In the genomic region with DNA sequence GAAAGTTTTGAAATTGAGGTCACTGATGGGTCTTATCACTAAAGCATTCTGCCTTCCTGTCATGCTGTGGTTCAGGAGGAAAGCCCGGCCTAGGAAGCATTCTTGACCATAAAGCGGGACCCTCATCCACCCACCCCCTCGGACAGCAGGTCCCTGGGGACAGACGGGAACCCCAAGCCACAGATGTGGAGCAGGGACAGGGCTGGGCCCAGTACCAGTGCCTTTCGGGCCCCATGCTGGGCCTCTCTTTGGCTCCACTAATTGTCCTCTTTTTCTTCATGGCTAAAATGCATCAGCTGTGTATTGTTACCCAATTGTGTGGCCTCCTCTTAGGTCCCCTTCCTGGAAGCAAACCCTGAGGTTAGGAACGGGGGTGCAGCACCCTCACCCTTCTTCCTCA, we compare ENCODE assay signal across 22 cellular contexts.
"Had no signal": no experiment of that assay in that cellular context is flagged by ENCODE, and none has a peak within 500 bp of the region (broad histone marks: within the 10 kb centered on the region; RNA-seq: fewer than 3 reads in every experiment).

No MANE protein-coding gene starts in this region.

- ATAC-seq: activated CD4-positive, CD25-positive, alpha-beta regulatory T cell treated with anti-CD3 and anti-CD28 coated beads, Interleukin-2, amount 50 U/mL, for 24 hours; activated T-helper 17 cell treated with anti-CD3 and anti-CD28 coated beads, Interleukin-2, amount 50 U/mL, for 72 hours; gastrocnemius medialis; left ventricle myocardium superior; natural killer cell; right lobe of liver had no signal

- H3K9me3 ChIP-seq: adrenal gland, esophagus squamous epithelium, gastrocnemius medialis, neutrophil, right lobe of liver, thyroid gland had no signal

- H3K4me3 ChIP-seq: adrenal gland, dorsolateral prefrontal cortex, esophagus squamous epithelium, gastrocnemius medialis, right lobe of liver, thyroid gland had no signal

- H3K4me1 ChIP-seq: adrenal gland, esophagus squamous epithelium, gastrocnemius medialis, right lobe of liver, thyroid gland had no signal

- DNase-seq: activated CD4-positive, alpha-beta memory T cell treated with anti-CD3 and anti-CD28 coated beads, Interleukin-2, amount 10 ng/mL, durations not matched to agents 7 days and 5 days; activated CD4-positive, alpha-beta T cell treated with anti-CD3 and anti-CD28 coated beads, Interleukin-2, amount 10 ng/mL, durations not matched to agents 24 days and 14 days; activated naive CD4-positive, alpha-beta T cell treated with Interleukin-2 at 50 U/mL for 16 hours; activated T-cell treated with anti-CD3 and anti-CD28 coated beads, Interleukin-2, amount 50 U/mL, for 1 hour; central memory CD4-positive, alpha-beta T cell; esophagus squamous epithelium; gastrocnemius medialis; hippocampal formation; left ventricle myocardium superior; mammary epithelial cell; midbrain; natural killer cell; substantia nigra; SW 1271; T-helper 2 cell; thyroid gland had no signal

- H3K27ac ChIP-seq: adrenal gland, dorsolateral prefrontal cortex, esophagus squamous epithelium, gastrocnemius medialis, neutrophil, right lobe of liver, thyroid gland had no signal

- H3K36me3 ChIP-seq: adrenal gland, esophagus squamous epithelium, gastrocnemius medialis, neutrophil, right lobe of liver, thyroid gland had no signal

- H3K27me3 ChIP-seq: adrenal gland, gastrocnemius medialis, neutrophil, right lobe of liver, thyroid gland had no signal
